In genomic region chr6:146543211-146543939, GRCh38 we compare ENCODE assay signal across 3 cellular contexts.
TF ChIP-seq lines count a peak whose summit lies in the region.

Gene RAB32, plus strand, starts transcription at chr6:146543833. Its CDS starts 39 bp downstream, at chr6:146543872.

TF ChIP-seq in IMR-90, 13 proteins besides CTCF, POLR2A, EP300 and RAD21:
- TF ChIP-seq USF2 (IDR thresholded peaks at IDR 0.05; ENCODE audit: low read depth, low read length) (peak; percentile 83), CHD1 (IDR thresholded peaks at IDR 0.05; ENCODE audit: low read depth, low read length) (no peak), SMC3 (IDR thresholded peaks at IDR 0.05; ENCODE audit: low read depth, low read length) (peak; percentile 55), MAZ (IDR thresholded peaks at IDR 0.05; ENCODE audit: borderline replicate concordance, low read depth, low read length) (peak; percentile 88; the same call in 1 of the 2 replicates)

TF ChIP-seq in WTC11, 78 proteins besides CTCF, POLR2A, EP300 and RAD21 (continued from another document and continues in another):
- TF ChIP-seq GABPB1 (CRISPR knock-in tag; IDR thresholded peaks at IDR 0.05) (peak; percentile 25; the same call in 1 of the 2 replicates), RELA (CRISPR knock-in tag; IDR thresholded peaks at IDR 0.05; ENCODE audit: borderline replicate concordance) (no peak), CREM (CRISPR knock-in tag; IDR thresholded peaks at IDR 0.05) (no peak), IRF1 (CRISPR knock-in tag; IDR thresholded peaks at IDR 0.05) (no peak), JAZF1 (CRISPR knock-in tag; IDR thresholded peaks at IDR 0.05) (no peak), JUN (CRISPR knock-in tag; IDR thresholded peaks at IDR 0.05) (no peak), ZNF281 (CRISPR knock-in tag; IDR thresholded peaks at IDR 0.05) (no peak), TCF7 (CRISPR knock-in tag; IDR thresholded peaks at IDR 0.05; ENCODE audit: low read depth) (0 out of 2 replicates have a peak, but pooled peaks have one; percentile 36), ZNF512 (CRISPR knock-in tag; IDR thresholded peaks at IDR 0.05; ENCODE audit: borderline replicate concordance) (no peak), E2F1 (CRISPR knock-in tag; IDR thresholded peaks at IDR 0.05) (no peak), ZNF423 (CRISPR knock-in tag; IDR thresholded peaks at IDR 0.05) (peak; percentile 98), ELF4 (CRISPR knock-in tag; IDR thresholded peaks at IDR 0.05; ENCODE audit: low read depth) (no peak), USF1 (CRISPR knock-in tag; IDR thresholded peaks at IDR 0.05) (no peak), ZBTB43 (CRISPR knock-in tag; IDR thresholded peaks at IDR 0.05) (no peak), ERG (CRISPR knock-in tag; IDR thresholded peaks at IDR 0.05) (0 out of 2 replicates have a peak, but pooled peaks have one; percentile 58)

TF ChIP-seq in endothelial cell of umbilical vein, 7 proteins besides CTCF, POLR2A, EP300 and RAD21 (continued from another document):
- TF ChIP-seq JUN (IDR thresholded peaks at IDR 0.05; ENCODE audit: borderline replicate concordance, insufficient read depth, insufficient read length, low read depth) (no peak), POLR2AphosphoS5 (IDR thresholded peaks at IDR 0.05; ENCODE audit: insufficient read depth, low read depth, low read length) (peak; percentile 87)
